In the genomic region with DNA sequence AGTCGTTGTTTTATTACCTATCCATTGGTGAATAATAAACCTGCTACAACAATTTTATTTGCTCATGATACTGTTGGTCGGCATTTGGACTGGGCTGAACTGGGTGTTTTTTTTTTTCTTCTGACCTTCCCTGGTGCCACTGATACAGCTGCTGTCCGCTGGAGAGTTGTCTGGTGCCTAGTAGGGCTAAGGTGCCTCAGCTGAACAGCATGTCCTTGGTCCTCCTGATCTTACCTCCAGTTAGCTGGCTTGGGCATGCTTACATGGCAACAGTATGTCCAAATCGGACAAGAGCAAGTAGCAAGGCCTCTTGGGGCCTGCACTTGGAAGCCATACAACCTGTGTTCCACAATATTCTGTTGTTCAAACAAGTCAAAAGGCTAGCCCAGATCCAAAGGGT, we compare ENCODE assay signal across 24 cellular contexts.
"Had no signal": no experiment of that assay in that cellular context is flagged by ENCODE, and none has a peak within 500 bp of the region (broad histone marks: within the 10 kb centered on the region; RNA-seq: fewer than 3 reads in every experiment).

No MANE protein-coding gene starts in this region.

- H3K27me3 Mint-ChIP-seq: dendritic cell treated with granulocyte-macrophage colony-stimulating factor and Interleukin-4, amounts not matched to agents 40 ng/mL and 50 ng/mL, for 4 days; effector memory CD8-positive, alpha-beta T cell had no signal

- H3K4me3 ChIP-seq: colonic mucosa, esophagus squamous epithelium, gastrocnemius medialis, heart right ventricle, left lung, lower lobe of right lung, mucosa of descending colon had no signal

- H3K27ac ChIP-seq: colonic mucosa, epithelial cell of prostate, esophagus squamous epithelium, gastrocnemius medialis, heart right ventricle, left lung, lower lobe of right lung had no signal

- DNase-seq: colonic mucosa; cortex of kidney; effector CD8-positive, alpha-beta T cell; effector memory CD8-positive, alpha-beta T cell; endodermal cell; erythroblast; esophagus squamous epithelium; foreskin fibroblast; foreskin melanocyte; glutamatergic neuron; head of caudate nucleus; heart right ventricle; hippocampal formation; left cardiac atrium; left lung; left ventricle myocardium superior; lower lobe of right lung; mesenchymal stem cell; mucosa of descending colon had no signal

- H3K36me3 ChIP-seq: colonic mucosa, esophagus squamous epithelium, gastrocnemius medialis, heart right ventricle, left lung, lower lobe of right lung had no signal

- H3K36me3 Mint-ChIP-seq: mesothelial cell of epicardium had no signal

- H3K9me3 ChIP-seq: colonic mucosa, esophagus squamous epithelium, gastrocnemius medialis, heart right ventricle, lower lobe of right lung, mucosa of descending colon had no signal

- H3K27me3 ChIP-seq: colonic mucosa, esophagus squamous epithelium, gastrocnemius medialis, heart right ventricle, left lung had no signal

- H3K4me1 ChIP-seq: colonic mucosa, esophagus squamous epithelium, gastrocnemius medialis, heart right ventricle, left lung, lower lobe of right lung had no signal

- H3K27ac Mint-ChIP-seq: dendritic cell treated with granulocyte-macrophage colony-stimulating factor and Interleukin-4, amounts not matched to agents 40 ng/mL and 50 ng/mL, for 4 days; effector memory CD8-positive, alpha-beta T cell; endodermal cell; mesothelial cell of epicardium had no signal

- H3K9me3 Mint-ChIP-seq: dendritic cell treated with granulocyte-macrophage colony-stimulating factor and Interleukin-4, amounts not matched to agents 40 ng/mL and 50 ng/mL, for 4 days had no signal

- H3K4me3 Mint-ChIP-seq: dendritic cell treated with granulocyte-macrophage colony-stimulating factor and Interleukin-4, amounts not matched to agents 40 ng/mL and 50 ng/mL, for 4 days; effector memory CD8-positive, alpha-beta T cell; endodermal cell; mesothelial cell of epicardium had no signal

- ATAC-seq: effector memory CD8-positive, alpha-beta T cell; esophagus mucosa; gastrocnemius medialis; left lung; left ventricle myocardium superior; lower lobe of right lung; mucosa of descending colon had no signal

- H3K4me1 Mint-ChIP-seq: endodermal cell, mesothelial cell of epicardium had no signal
